22 cellular contexts compared by ENCODE assay signal in genomic region chr4:73897380-73898136, GRCh38. TPM values are rescaled to one million over a fixed set of nuclear protein-coding genes. Genes with fewer than 3 reads are reported as not detected.
A peak's percentile ranks its signal among the peaks of the same experiment; 100 is the strongest.
DNase-seq lines count a peak whose midpoint lies in the region; ATAC-seq and TF ChIP-seq lines count a peak whose summit lies in the region.
"Had no signal": no experiment of that assay in that cellular context is flagged by ENCODE, and none has a peak within 500 bp of the region (broad histone marks: within the 10 kb centered on the region; RNA-seq: fewer than 3 reads in every experiment).

No MANE protein-coding gene starts in this region.

- H3K27ac Mint-ChIP-seq in activated naive CD4-positive, alpha-beta T cell treated with anti-CD3 and anti-CD28 coated beads, Interleukin-2, amount 50 U/mL, for 72 hours = no peak overlapping the region
- H3K27ac Mint-ChIP-seq: activated CD4-positive, alpha-beta memory T cell treated with anti-CD3 and anti-CD28 coated beads for 36 hours; activated naive CD8-positive, alpha-beta T cell treated with anti-CD3 and anti-CD28 coated beads for 36 hours; activated T-cell treated with anti-CD3 and anti-CD28 coated beads, Interleukin-2, amount 50 U/mL, for 24 hours had no signal

- H3K36me3 Mint-ChIP-seq in activated naive CD4-positive, alpha-beta T cell treated with anti-CD3 and anti-CD28 coated beads, Interleukin-2, amount 50 U/mL, for 72 hours = no peaks in the 10 kb centered on the region
- H3K36me3 Mint-ChIP-seq: activated CD4-positive, alpha-beta memory T cell treated with anti-CD3 and anti-CD28 coated beads for 36 hours; activated naive CD8-positive, alpha-beta T cell treated with anti-CD3 and anti-CD28 coated beads for 36 hours had no signal

- TF ChIP-seq CTCF in foreskin fibroblast (IDR thresholded peaks at IDR 0.05; ENCODE audit: low read depth, low read length) = no peak
- TF ChIP-seq CTCF in retinal pigment epithelial cell (conservative IDR thresholded peaks at IDR 0.05; ENCODE audit: low read depth, low read length) = no peak

- H3K4me3 ChIP-seq in foreskin fibroblast (ENCODE audit: low read depth in 1 of 2, low read length in 2 of 2) (no peak overlapping the region), retinal pigment epithelial cell (ENCODE audit: low read length) (no peak overlapping the region)
- H3K4me3 ChIP-seq: spleen, thyroid gland had no signal

- DNase-seq in EH (ENCODE audit: low read depth) (peak; percentile 35), amniotic epithelial cell (ENCODE audit: low read depth) (peak; percentile 94), foreskin fibroblast (peak; percentile 42 to 79), retinal pigment epithelial cell (ENCODE audit: low read depth) (peak; percentile 93), NCI-H345 treated with DMSO at 0.1 percent for 48 hours (lab: John Stamatoyannopoulos, UW; ENCODE audit: unreplicated experiment) (no peak)
- DNase-seq in stimulated activated naive CD4-positive, alpha-beta T cell treated with Interleukin-2 at 50 U/mL for 16 hours (lab: John Stamatoyannopoulos, UW) = no peak
- no peak for DNase-seq in activated naive CD4-positive, alpha-beta T cell treated with anti-CD3 and anti-CD28 coated beads, Interleukin-2, amount 50 U/mL, for 72 hours (ENCODE audit: low spot score in 2 of 2)
- DNase-seq: activated CD4-positive, alpha-beta memory T cell treated with anti-CD3 and anti-CD28 coated beads for 36 hours; activated naive CD8-positive, alpha-beta T cell treated with anti-CD3 and anti-CD28 coated beads for 36 hours; activated T-cell treated with anti-CD3 and anti-CD28 coated beads, Interleukin-2, amount 50 U/mL, for 24 hours; caudate nucleus; effector CD4-positive, alpha-beta T cell; NCI-H1436 treated with DMSO at 0.1 percent for 48 hours; NCI-H2227 treated with DMSO at 0.1 percent for 48 hours; SHP77; spleen; thyroid gland had no signal

- H3K9me3 Mint-ChIP-seq in activated naive CD4-positive, alpha-beta T cell treated with anti-CD3 and anti-CD28 coated beads, Interleukin-2, amount 50 U/mL, for 72 hours = no peaks in the 10 kb centered on the region
- H3K9me3 Mint-ChIP-seq: activated CD4-positive, alpha-beta memory T cell treated with anti-CD3 and anti-CD28 coated beads for 36 hours; activated naive CD8-positive, alpha-beta T cell treated with anti-CD3 and anti-CD28 coated beads for 36 hours; activated T-cell treated with anti-CD3 and anti-CD28 coated beads, Interleukin-2, amount 50 U/mL, for 24 hours had no signal

- no peak for ATAC-seq in HG02840 (IDR thresholded peaks at IDR 0.05; ENCODE audit: low FRiP score, unreplicated experiment)
- ATAC-seq in activated naive CD4-positive, alpha-beta T cell treated with anti-CD3 and anti-CD28 coated beads, Interleukin-2, amount 50 U/mL, for 72 hours = no peak
- ATAC-seq: HCT116 had no signal

RNA-seq across cellular contexts. Expression of gene CXCL1, which starts 28.4 kb away (rescaled TPM):
- total RNA-seq in activated naive CD4-positive, alpha-beta T cell treated with anti-CD3 and anti-CD28 coated beads, Interleukin-2, amount 50 U/mL, for 72 hours = not detected
- total RNA-seq: activated CD4-positive, alpha-beta memory T cell treated with anti-CD3 and anti-CD28 coated beads for 36 hours; activated naive CD8-positive, alpha-beta T cell treated with anti-CD3 and anti-CD28 coated beads for 36 hours; T-helper 1 cell treated with Interleukin-12 subunit alpha and Interleukin-12 subunit beta and Interleukin-4 antibody, amounts not matched to agents 30 ng/mL and 1 ng/mL, for 36 hours had no signal

RNA-seq across cellular contexts. Expression of gene PF4V1, which starts 44.5 kb away (rescaled TPM):
- total RNA-seq in activated naive CD4-positive, alpha-beta T cell treated with anti-CD3 and anti-CD28 coated beads, Interleukin-2, amount 50 U/mL, for 72 hours = not detected
- total RNA-seq: activated CD4-positive, alpha-beta memory T cell treated with anti-CD3 and anti-CD28 coated beads for 36 hours; activated naive CD8-positive, alpha-beta T cell treated with anti-CD3 and anti-CD28 coated beads for 36 hours; lower leg skin; posterior vena cava; T-helper 1 cell treated with Interleukin-12 subunit alpha and Interleukin-12 subunit beta and Interleukin-4 antibody, amounts not matched to agents 30 ng/mL and 1 ng/mL, for 36 hours; thyroid gland had no signal

Comparison
In these comparisons a context has a peak if more than half of its experiments do, and no peak if none do; other contexts are left out.
1. DNase-seq: peak in EH (single experiment), amniotic epithelial cell (single experiment), foreskin fibroblast (2 of 2) and retinal pigment epithelial cell (single experiment); none in NCI-H345 treated with DMSO at 0.1 percent for 48 hours (single experiment), stimulated activated naive CD4-positive, alpha-beta T cell treated with Interleukin-2 at 50 U/mL for 16 hours (single experiment) and activated naive CD4-positive, alpha-beta T cell treated with anti-CD3 and anti-CD28 coated beads, Interleukin-2, amount 50 U/mL, for 72 hours (0 of 2).